In genomic region chrX:13014111-13015094, GRCh38 we compare ENCODE assay signal across 8 cellular contexts. TPM values are rescaled to one million over a fixed set of nuclear protein-coding genes. Genes with fewer than 3 reads are reported as not detected.
DNase-seq lines count a peak whose midpoint lies in the region; ATAC-seq and TF ChIP-seq lines count a peak whose summit lies in the region.

No MANE protein-coding gene starts in this region.

- DNase-seq in RPMI7951 (ENCODE audit: low read depth) (peak; percentile 53), memory B cell (ENCODE audit: low spot score in 2 of 2) (no peak), NCI-H748 (lab: John Stamatoyannopoulos, UW; ENCODE audit: unreplicated experiment) (no peak), BE2C (no peak), thyroid gland (no peak), D341Med (ENCODE audit: low spot score) (no peak)

- no peaks in the 10 kb centered on the region for H3K9me3 Mint-ChIP-seq in memory B cell

- H3K27me3 ChIP-seq in BE2C (no peaks in the 10 kb centered on the region), thyroid gland (no peaks in the 10 kb centered on the region)

- H3K27ac ChIP-seq in thyroid gland = no peak overlapping the region

- peak overlapping the region; percentile 95 for H3K27ac Mint-ChIP-seq in memory B cell

- no peaks in the 10 kb centered on the region for H3K4me1 ChIP-seq in BE2C
- H3K4me1 ChIP-seq in thyroid gland = no peaks in the 10 kb centered on the region

- no peak for TF ChIP-seq POLR2A in thyroid gland (IDR thresholded peaks at IDR 0.05)

- H3K4me3 Mint-ChIP-seq in memory B cell = no peak overlapping the region

- intact Hi-C loops in thyroid gland (cut with DNase I) = no loop called here

- H3K36me3 ChIP-seq in BE2C (no peaks in the 10 kb centered on the region), thyroid gland (no peaks in the 10 kb centered on the region)

- ATAC-seq in GM18861 (IDR thresholded peaks at IDR 0.05; ENCODE audit: unreplicated experiment) (peak; percentile 20), HG02571 (IDR thresholded peaks at IDR 0.05; ENCODE audit: unreplicated experiment) (peak; percentile 31), memory B cell (ENCODE audit: low read depth) (peak; percentile 34)

- no peaks in the 10 kb centered on the region for H3K36me3 Mint-ChIP-seq in memory B cell

- no peaks in the 10 kb centered on the region for H3K9me3 ChIP-seq in BE2C
- H3K9me3 ChIP-seq in thyroid gland = no peaks in the 10 kb centered on the region

- TF ChIP-seq CTCF in BE2C (IDR thresholded peaks at IDR 0.05; ENCODE audit: low read depth, low read length) (no peak), thyroid gland (IDR thresholded peaks at IDR 0.05) (no peak)

- H3K27me3 Mint-ChIP-seq in memory B cell = no peaks in the 10 kb centered on the region

- 80 to 81% methylated on average over 7 of the region's 7 CpGs for WGBS in thyroid gland, 2 donors

- H3K4me3 ChIP-seq in BE2C (ENCODE audit: low read depth, low read length) = no peak overlapping the region
- no peak overlapping the region for H3K4me3 ChIP-seq in thyroid gland (replicated peaks in 1 of 3)

- H3K4me1 Mint-ChIP-seq in memory B cell = peaks cover 31% of the 10 kb centered on the region

RNA-seq across cellular contexts. Expression of gene FAM9C, which starts 30.0 kb away (rescaled TPM):
- total RNA-seq in RPMI7951 (2014; rRNA removed; shearing (Covaris generic)) = under 0.01 TPM in 1 of 2 replicates, not detected in the other
- polyA plus RNA-seq in BE2C (2012; ENCODE audit: insufficient read depth, insufficient read length, low read depth) = not detected
- under 1 TPM in 1 of 4 donors, not detected in 3; 0.11 TPM for total RNA-seq in thyroid gland

RNA-seq across cellular contexts. Expression of gene TMSB4X, which starts 39.5 kb away (rescaled TPM):
- 3,554 and 3,782 TPM in 2 replicates for total RNA-seq in RPMI7951 (2014; rRNA removed; shearing (Covaris generic))
- 656 TPM for polyA plus RNA-seq in BE2C (2012; ENCODE audit: insufficient read depth, insufficient read length, low read depth)
- total RNA-seq in thyroid gland = 1,000 to 10,000 TPM in 3 of 4 donors, 100 to 1,000 TPM in 1; 854 to 2,672 (median 1,302) TPM
